13 cellular contexts compared by ENCODE assay signal in the genomic region with DNA sequence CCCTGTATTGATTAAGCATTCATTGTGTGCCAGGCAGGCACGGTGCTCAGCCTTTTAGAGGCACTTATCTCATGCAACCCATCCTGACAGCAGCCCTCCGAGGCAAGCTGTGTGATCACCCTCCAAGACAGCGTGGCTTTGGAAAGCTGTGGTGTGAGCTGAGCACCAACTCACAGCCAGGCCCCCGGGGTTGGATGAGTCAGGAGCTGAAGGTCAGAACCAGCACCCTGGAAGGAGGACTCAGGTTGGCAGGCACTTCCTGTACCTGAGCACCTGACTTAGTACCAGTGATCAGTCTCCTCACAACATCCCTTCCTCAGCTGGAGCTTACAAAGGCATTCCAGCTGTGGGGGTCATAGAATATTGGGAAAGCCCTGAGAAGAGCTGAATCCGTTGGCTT. TPM values are rescaled to one million over a fixed set of nuclear protein-coding genes. Genes with fewer than 3 reads are reported as not detected.
DNase-seq lines count a peak whose midpoint lies in the region; ATAC-seq and TF ChIP-seq lines count a peak whose summit lies in the region.
"Had no signal": no experiment of that assay in that cellular context is flagged by ENCODE, and none has a peak within 500 bp of the region (broad histone marks: within the 10 kb centered on the region; RNA-seq: fewer than 3 reads in every experiment).

No MANE protein-coding gene starts in this region.

- CTCF ChIA-PET in PC-3 (lab: Charles Lee): interaction anchor here (0.6 kb wide), 1 partner anchor 25 kb away, joined by 3 read pairs; no protein-coding TSS in a partner anchor

- peaks cover 4% of the 10 kb centered on the region; the same call in 1 of the 2 replicates for H4K20me1 ChIP-seq in PC-3 (ENCODE audit: low read length)

- H3K9me3 Mint-ChIP-seq in activated naive CD8-positive, alpha-beta T cell treated with anti-CD3 and anti-CD28 coated beads, Interleukin-2, amount 10 ng/mL, durations not matched to agents 7 days and 5 days: no peaks in the 10 kb centered on the region
- H3K9me3 Mint-ChIP-seq in endothelial cell (ENCODE audit: unreplicated experiment): no peaks in the 10 kb centered on the region

- H3K27me3 ChIP-seq in PC-3 (ENCODE audit: low read length) (no peaks in the 10 kb centered on the region), right lobe of liver (no peaks in the 10 kb centered on the region)
- H3K27me3 ChIP-seq: testis had no signal

- H3K4me3 ChIP-seq in PC-3 (ENCODE audit: low read length): no peak overlapping the region
- no peak overlapping the region for H3K4me3 ChIP-seq in right lobe of liver
- H3K4me3 ChIP-seq: testis had no signal

- H3K36me3 ChIP-seq in PC-3 (ENCODE audit: low read depth, low read length): peaks cover 25% of the 10 kb centered on the region
- H3K36me3 ChIP-seq in right lobe of liver: peaks cover 0 to 26% (median 12%) of the 10 kb centered on the region in 4 donors

- ATAC-seq in PC-3 (peak; percentile 73), right lobe of liver (peak in 1 of 4 donors; percentile 15), GM21381 (IDR thresholded peaks at IDR 0.05; ENCODE audit: unreplicated experiment) (no peak)
- ATAC-seq in activated naive CD8-positive, alpha-beta T cell treated with anti-CD3 and anti-CD28 coated beads, Interleukin-2, amount 10 ng/mL, durations not matched to agents 7 days and 5 days (ENCODE audit: low read depth): peak; percentile 23

- H3K36me3 Mint-ChIP-seq in activated naive CD8-positive, alpha-beta T cell treated with anti-CD3 and anti-CD28 coated beads, Interleukin-2, amount 10 ng/mL, durations not matched to agents 7 days and 5 days: peaks cover 28% of the 10 kb centered on the region
- H3K36me3 Mint-ChIP-seq in endothelial cell (ENCODE audit: low read depth, unreplicated experiment): peaks cover 53% of the 10 kb centered on the region

- H3F3A ChIP-seq in PC-3 (ENCODE audit: low read length, unreplicated experiment): no peaks in the 10 kb centered on the region

- H3K27me3 Mint-ChIP-seq in activated naive CD8-positive, alpha-beta T cell treated with anti-CD3 and anti-CD28 coated beads, Interleukin-2, amount 10 ng/mL, durations not matched to agents 7 days and 5 days: no peaks in the 10 kb centered on the region
- peaks cover 8% of the 10 kb centered on the region for H3K27me3 Mint-ChIP-seq in endothelial cell (ENCODE audit: unreplicated experiment)

- H3K27ac Mint-ChIP-seq in activated naive CD8-positive, alpha-beta T cell treated with anti-CD3 and anti-CD28 coated beads, Interleukin-2, amount 10 ng/mL, durations not matched to agents 7 days and 5 days: peak overlapping the region; percentile 67
- no peak overlapping the region for H3K27ac Mint-ChIP-seq in endothelial cell (ENCODE audit: unreplicated experiment)

- peaks cover 25% of the 10 kb centered on the region for H3K79me2 ChIP-seq in PC-3 (ENCODE audit: low read length)

- peaks cover 37% of the 10 kb centered on the region for H3K4me1 Mint-ChIP-seq in activated naive CD8-positive, alpha-beta T cell treated with anti-CD3 and anti-CD28 coated beads, Interleukin-2, amount 10 ng/mL, durations not matched to agents 7 days and 5 days
- peaks cover 25% of the 10 kb centered on the region for H3K4me1 Mint-ChIP-seq in endothelial cell (ENCODE audit: unreplicated experiment)

- DNase-seq in EH (ENCODE audit: low read depth) (peak; percentile 29), PC-3 (peak; percentile 51), right lobe of liver (peak in 2 of 3 donors; percentile 24 to 42), mesenteric fat pad (ENCODE audit: low spot score) (no peak), endothelial cell (ENCODE audit: low spot score) (no peak), NCI-H69 (lab: John Stamatoyannopoulos, UW) (no peak)
- no peak for DNase-seq in activated naive CD8-positive, alpha-beta T cell treated with anti-CD3 and anti-CD28 coated beads, Interleukin-2, amount 10 ng/mL, durations not matched to agents 7 days and 5 days
- DNase-seq: MV-4-11, NCI-H446, T-helper 9 cell, testis had no signal

- no TSS peak for BruUV-seq in PC-3 (replicated peaks; lab: Mats Ljungman, UMichigan)

- POLR2A ChIA-PET in PC-3 (lab: Charles Lee; ENCODE audit: unreplicated experiment): no interaction called here
- POLR2A ChIA-PET in activated naive CD8-positive, alpha-beta T cell treated with anti-CD3 and anti-CD28 coated beads, Interleukin-2, amount 10 ng/mL, durations not matched to agents 7 days and 5 days (lab: Charles Lee): interaction anchor here (0.6 kb wide), 1 partner anchor 9 kb away, joined by 3 read pairs; the partner anchor contains the start of gene PATZ1

- TF ChIP-seq CTCF in PC-3 (conservative IDR thresholded peaks at IDR 0.05; ENCODE audit: low read depth, low read length) (no peak), right lobe of liver (IDR thresholded peaks at IDR 0.05) (no peak), endothelial cell (IDR thresholded peaks at IDR 0.05; ENCODE audit: unreplicated experiment) (no peak)

- no peak overlapping the region for H3K9ac ChIP-seq in PC-3 (ENCODE audit: low read length)

- intact Hi-C loops in PC-3 (cut with micrococcal nuclease) (no loop called here), right lobe of liver (cut with DNase I) (no loop called here)

- WGBS in right lobe of liver (ENCODE audit: insufficient coverage, low coverage, low lambda C conversion rate, missing lambda C conversion rate): 79% methylated on average over 5 of the region's 5 CpGs

- H3K4me1 ChIP-seq in PC-3 (ENCODE audit: insufficient read depth, low read length): peaks cover 7% of the 10 kb centered on the region
- peaks cover 0 to 36% (median 9%) of the 10 kb centered on the region in 4 donors for H3K4me1 ChIP-seq in right lobe of liver

- no peak for TF ChIP-seq POLR2A in right lobe of liver (IDR thresholded peaks at IDR 0.05)

- H2AFZ ChIP-seq in PC-3 (ENCODE audit: low read length): no peak overlapping the region

- no peak overlapping the region for H3K4me3 Mint-ChIP-seq in activated naive CD8-positive, alpha-beta T cell treated with anti-CD3 and anti-CD28 coated beads, Interleukin-2, amount 10 ng/mL, durations not matched to agents 7 days and 5 days
- H3K4me3 Mint-ChIP-seq in endothelial cell (ENCODE audit: unreplicated experiment): no peak overlapping the region

- no peak overlapping the region for H3K4me2 ChIP-seq in PC-3 (ENCODE audit: low read length)

- no peaks in the 10 kb centered on the region for H3K9me2 ChIP-seq in PC-3 (replicated peaks; ENCODE audit: low read length)

- H3K27ac ChIP-seq in PC-3 (ENCODE audit: low read length) (no peak overlapping the region), right lobe of liver (no peak overlapping the region)
- H3K27ac ChIP-seq: C4-2B, testis had no signal

- H3K9me3 ChIP-seq in PC-3 (ENCODE audit: low read length) (no peaks in the 10 kb centered on the region), right lobe of liver (no peaks in the 10 kb centered on the region)
- H3K9me3 ChIP-seq: testis had no signal

RNA-seq across cellular contexts. Expression of gene PATZ1, which starts 9.0 kb away (rescaled TPM):
- 31.3 and 40.7 TPM in 2 replicates for total RNA-seq in PC-3 (2014; rRNA removed)
- total RNA-seq in activated naive CD8-positive, alpha-beta T cell treated with anti-CD3 and anti-CD28 coated beads, Interleukin-2, amount 10 ng/mL, durations not matched to agents 7 days and 5 days: 10 to 100 TPM; 36.2 to 37.2 TPM
- total RNA-seq in right lobe of liver: 10 to 100 TPM in 4 of 6 experiments, 1 to 10 TPM in 2; 7.4 to 18.8 (median 11.5) TPM
- total RNA-seq in mesenteric fat pad: 13.3 TPM
- total RNA-seq in endothelial cell (ENCODE audit: unreplicated experiment): 54.0 TPM

RNA-seq across cellular contexts. Expression of gene PIK3IP1, which starts 44.9 kb away (rescaled TPM):
- total RNA-seq in PC-3 (2014; rRNA removed) (1.5 and 1.9 TPM in 2 replicates), right lobe of liver (1 to 10 TPM; 1.3 to 6.6 (median 5.6) TPM), mesenteric fat pad (19.8 TPM), endothelial cell (ENCODE audit: unreplicated experiment) (13.4 TPM)
- 100 to 1,000 TPM; 110 to 125 TPM for total RNA-seq in activated naive CD8-positive, alpha-beta T cell treated with anti-CD3 and anti-CD28 coated beads, Interleukin-2, amount 10 ng/mL, durations not matched to agents 7 days and 5 days

Comparison
In these comparisons a context has a peak if more than half of its experiments do, and no peak if none do; other contexts are left out.
1. DNase-seq: peak in EH (single experiment), PC-3 (single experiment) and right lobe of liver (2 of 3); none in activated naive CD8-positive, alpha-beta T cell treated with anti-CD3 and anti-CD28 coated beads, Interleukin-2, amount 10 ng/mL, durations not matched to agents 7 days and 5 days (single experiment), mesenteric fat pad (single experiment), endothelial cell (single experiment) and NCI-H69 (single experiment).